9 cellular contexts compared by ENCODE assay signal in genomic region chr15:48925714-48926223, GRCh38. TPM values are rescaled to one million over a fixed set of nuclear protein-coding genes. Genes with fewer than 3 reads are reported as not detected.
A peak's percentile ranks its signal among the peaks of the same experiment; 100 is the strongest.
DNase-seq lines count a peak whose midpoint lies in the region; ATAC-seq, FAIRE-seq and TF ChIP-seq lines count a peak whose summit lies in the region.
"Had no signal": no experiment of that assay in that cellular context is flagged by ENCODE, and none has a peak within 500 bp of the region (broad histone marks: within the 10 kb centered on the region; RNA-seq: fewer than 3 reads in every experiment).

No MANE protein-coding gene starts in this region.

- no peak overlapping the region for H2AFZ ChIP-seq in endothelial cell of umbilical vein (ENCODE audit: low read depth, low read length)

- H3K36me3 ChIP-seq in endothelial cell of umbilical vein (ENCODE audit: control insufficient read depth in 2 of 2, extremely low read depth in 1 of 2, insufficient read depth in 2 of 2, low read length in 2 of 2) (no peaks in the 10 kb centered on the region), testis (ENCODE audit: low read depth, missing control alignments) (no peaks in the 10 kb centered on the region)
- H3K36me3 ChIP-seq: neutrophil had no signal

- TF ChIP-seq POLR2A in endothelial cell of umbilical vein (IDR thresholded peaks at IDR 0.05; ENCODE audit: low read depth, low read length) (no peak), testis (IDR thresholded peaks at IDR 0.05) (no peak)

- H3K27ac ChIP-seq in endothelial cell of umbilical vein (ENCODE audit: insufficient read depth, low read depth, low read length) (no peak overlapping the region), testis (no peak overlapping the region)
- H3K27ac ChIP-seq: neutrophil had no signal

- no peak overlapping the region for H3K4me3 Mint-ChIP-seq in activated naive CD4-positive, alpha-beta T cell treated with anti-CD3 and anti-CD28 coated beads, Interleukin-2, amount 50 U/mL, for 24 hours

- peak overlapping the region; percentile 3 for H3K27ac Mint-ChIP-seq in activated naive CD4-positive, alpha-beta T cell treated with anti-CD3 and anti-CD28 coated beads, Interleukin-2, amount 50 U/mL, for 24 hours

- TF ChIP-seq CTCF in endothelial cell of umbilical vein (IDR thresholded peaks at IDR 0.05; ENCODE audit: extremely low read depth in 1 of 2, insufficient read depth in 1 of 2, low read depth in 1 of 2, low read length in 2 of 2) (no peak), testis (IDR thresholded peaks at IDR 0.05) (no peak)

- H3K4me1 Mint-ChIP-seq in activated naive CD4-positive, alpha-beta T cell treated with anti-CD3 and anti-CD28 coated beads, Interleukin-2, amount 50 U/mL, for 24 hours: peaks cover 18% of the 10 kb centered on the region

- peak overlapping the region; percentile 1 for H3K4me2 ChIP-seq in endothelial cell of umbilical vein (ENCODE audit: insufficient read depth, low read length)

- intact Hi-C loops in endothelial cell of umbilical vein (cut with micrococcal nuclease): no loop called here
- intact Hi-C loops in testis (cut with DNase I; ENCODE audit: low total_unique reads): no loop called here

- no peaks in the 10 kb centered on the region for H3K9me1 ChIP-seq in endothelial cell of umbilical vein (replicated peaks; ENCODE audit: control insufficient read depth, extremely low read depth, insufficient read depth, low read length)

- no peaks in the 10 kb centered on the region for H3K9me3 Mint-ChIP-seq in activated naive CD4-positive, alpha-beta T cell treated with anti-CD3 and anti-CD28 coated beads, Interleukin-2, amount 50 U/mL, for 24 hours

- BruUV-seq in endothelial cell of umbilical vein (replicated peaks; lab: Mats Ljungman, UMichigan): no TSS peak

- H3K9me3 ChIP-seq in endothelial cell of umbilical vein (replicated peaks; ENCODE audit: control insufficient read depth, insufficient read depth, low read length): no peaks in the 10 kb centered on the region
- H3K9me3 ChIP-seq in testis: no peaks in the 10 kb centered on the region
- H3K9me3 ChIP-seq: neutrophil had no signal

- H3K9ac ChIP-seq in endothelial cell of umbilical vein (replicated peaks; ENCODE audit: extremely low read depth, insufficient read depth, low read length): no peak overlapping the region

- CTCF ChIA-PET in endothelial cell of umbilical vein (lab: Charles Lee): interaction anchor here (0.9 to 1.9 kb wide), 6 partner anchors 38 to 65 kb away, joined by 3 to 6 read pairs (median 3); partner anchors contain the start of genes EID1 and SHC4

- dilution Hi-C loops in endothelial cell of umbilical vein (cut with MboI; ENCODE audit: extremely low pct_ligation_motif_present, low sequenced_read_pairs): no loop called here

- H3K36me3 Mint-ChIP-seq in activated naive CD4-positive, alpha-beta T cell treated with anti-CD3 and anti-CD28 coated beads, Interleukin-2, amount 50 U/mL, for 24 hours: no peaks in the 10 kb centered on the region

- H4K20me1 ChIP-seq in endothelial cell of umbilical vein (replicated peaks; ENCODE audit: control insufficient read depth, extremely low read depth, insufficient read depth, low read length): no peaks in the 10 kb centered on the region

- H3K27me3 Mint-ChIP-seq in activated naive CD4-positive, alpha-beta T cell treated with anti-CD3 and anti-CD28 coated beads, Interleukin-2, amount 50 U/mL, for 24 hours: peaks cover 2% of the 10 kb centered on the region

- POLR2A ChIA-PET in endothelial cell of umbilical vein (lab: Charles Lee): no interaction called here

- WGBS in testis, 2 donors: 72 to 80% methylated on average over 9 of the region's 9 CpGs

- FAIRE-seq in endothelial cell of umbilical vein (lab: Jason Lieb, UNC): peak; percentile 83

- ATAC-seq in HG02885 (IDR thresholded peaks at IDR 0.05; ENCODE audit: poor library complexity, unreplicated experiment): no peak

- H3K27me3 ChIP-seq in endothelial cell of umbilical vein (ENCODE audit: control insufficient read depth in 2 of 2, insufficient read depth in 2 of 2, low read length in 2 of 2) (peaks cover 2 to 9% of the 10 kb centered on the region in 2 experiments), testis (no peaks in the 10 kb centered on the region)

- peaks cover 10% of the 10 kb centered on the region for H3K4me1 ChIP-seq in endothelial cell of umbilical vein (ENCODE audit: control insufficient read depth, extremely low read depth, insufficient read depth, low read length)
- no peaks in the 10 kb centered on the region for H3K4me1 ChIP-seq in testis

- DNase-seq in activated naive CD4-positive, alpha-beta T cell (lab: John Stamatoyannopoulos, UW): no peak
- DNase-seq in SHP77 (lab: John Stamatoyannopoulos, UW) (peak; percentile 74 to 81), endothelial cell of umbilical vein (ENCODE audit: low read depth, low spot score) (peak; percentile 59), superior temporal gyrus (ENCODE audit: extremely low spot score) (peak; percentile 53), CD1c-positive myeloid dendritic cell (ENCODE audit: extremely low spot score) (no peak), testis (no peak)

- H3K4me3 ChIP-seq in endothelial cell of umbilical vein (replicated peaks in 1 of 3; ENCODE audit: insufficient read depth in 1 of 3, low read depth in 1 of 3, low read length in 3 of 3): no peak overlapping the region
- H3K4me3 ChIP-seq in testis: no peak overlapping the region

- no peaks in the 10 kb centered on the region for H3K79me2 ChIP-seq in endothelial cell of umbilical vein (ENCODE audit: control insufficient read depth, insufficient read depth, low read length)

TF ChIP-seq in endothelial cell of umbilical vein, 7 proteins besides CTCF, POLR2A, EP300 and RAD21:
- TF ChIP-seq GATA2 (IDR thresholded peaks at IDR 0.05; ENCODE audit: insufficient read depth, insufficient read length, low read depth, low read length): no peak
- TF ChIP-seq EZH2 (IDR thresholded peaks at IDR 0.05; ENCODE audit: borderline replicate concordance, low read depth, low read length, severe bottlenecking): no peak
- no peak for TF ChIP-seq MYC (IDR thresholded peaks at IDR 0.05; ENCODE audit: low read depth, low read length)
- TF ChIP-seq MAX (IDR thresholded peaks at IDR 0.05; ENCODE audit: insufficient read depth, insufficient read length): no peak
- TF ChIP-seq JUN (IDR thresholded peaks at IDR 0.05; ENCODE audit: borderline replicate concordance, insufficient read depth, insufficient read length, low read depth): peak; percentile 86
- peak; percentile 33 for TF ChIP-seq POLR2AphosphoS5 (IDR thresholded peaks at IDR 0.05; ENCODE audit: insufficient read depth, low read depth, low read length)
- TF ChIP-seq FOS (IDR thresholded peaks at IDR 0.05; ENCODE audit: borderline replicate concordance, insufficient read depth, low read length): peak; percentile 96

RNA-seq across cellular contexts. Expression of gene SHC4, which starts 38.0 kb away (rescaled TPM):
- total RNA-seq in endothelial cell of umbilical vein (0.20 TPM in 1 of 2 replicates, not detected in the other), testis (10 to 100 TPM; 52.0 to 70.4 TPM)
- polyA plus RNA-seq in endothelial cell of umbilical vein (0.10 TPM in 1 of 2 replicates, not detected in the other), testis (ENCODE audit: insufficient read depth, low read depth, low replicate concordance) (22.7 TPM)
- 0.04 and 0.13 TPM in 2 replicates for polyA plus RNA-seq in endothelial cell of umbilical vein (2011; cell fraction: cytosol; rRNA removed)
- 0.49 and 0.84 TPM in 2 replicates for polyA plus RNA-seq in endothelial cell of umbilical vein (2011; cell fraction: nucleus; rRNA removed)
- polyA plus RNA-seq in endothelial cell of umbilical vein (2012): 0.15 and 0.18 TPM in 2 replicates
- 0.38 and 1.2 TPM in 2 replicates for polyA minus RNA-seq in endothelial cell of umbilical vein
- polyA minus RNA-seq in endothelial cell of umbilical vein (2011; cell fraction: cytosol; rRNA and poly(A)+ RNA removed): 1.0 TPM
- polyA minus RNA-seq in endothelial cell of umbilical vein (2011; cell fraction: nucleus; rRNA and poly(A)+ RNA removed): 0.43 and 0.63 TPM in 2 replicates

RNA-seq across cellular contexts. Expression of gene EID1, which starts 47.8 kb away (rescaled TPM):
- total RNA-seq in endothelial cell of umbilical vein (146 and 153 TPM in 2 replicates), testis (100 to 1,000 TPM; 164 to 229 TPM)
- polyA plus RNA-seq in endothelial cell of umbilical vein (95.8 and 155 TPM in 2 replicates), testis (ENCODE audit: insufficient read depth, low read depth, low replicate concordance) (84.1 TPM)
- 185 and 194 TPM in 2 replicates for polyA plus RNA-seq in endothelial cell of umbilical vein (2011; cell fraction: cytosol; rRNA removed)
- polyA plus RNA-seq in endothelial cell of umbilical vein (2011; cell fraction: nucleus; rRNA removed): 60.5 and 93.6 TPM in 2 replicates
- polyA plus RNA-seq in endothelial cell of umbilical vein (2012): 113 and 148 TPM in 2 replicates
- polyA minus RNA-seq in endothelial cell of umbilical vein: 56.3 and 56.9 TPM in 2 replicates
- polyA minus RNA-seq in endothelial cell of umbilical vein (2011; cell fraction: cytosol; rRNA and poly(A)+ RNA removed): 97.1 TPM
- 14.6 and 18.1 TPM in 2 replicates for polyA minus RNA-seq in endothelial cell of umbilical vein (2011; cell fraction: nucleus; rRNA and poly(A)+ RNA removed)

Comparison
In these comparisons a context has a peak if more than half of its experiments do, and no peak if none do; other contexts are left out.
1. DNase-seq: peak in SHP77 (2 of 2), endothelial cell of umbilical vein (single experiment) and superior temporal gyrus (single experiment); none in activated naive CD4-positive, alpha-beta T cell (0 of 4), CD1c-positive myeloid dendritic cell (single experiment) and testis (single experiment).
2. RNA of gene SHC4, which starts 38.0 kb away (total RNA-seq): 52.0 to 70.4 TPM in testis; 0.20 TPM in endothelial cell of umbilical vein; every median in the first group is over 10 times any median in the second.